Comparison of ENCODE assay signal across 14 cellular contexts in the genomic region with DNA sequence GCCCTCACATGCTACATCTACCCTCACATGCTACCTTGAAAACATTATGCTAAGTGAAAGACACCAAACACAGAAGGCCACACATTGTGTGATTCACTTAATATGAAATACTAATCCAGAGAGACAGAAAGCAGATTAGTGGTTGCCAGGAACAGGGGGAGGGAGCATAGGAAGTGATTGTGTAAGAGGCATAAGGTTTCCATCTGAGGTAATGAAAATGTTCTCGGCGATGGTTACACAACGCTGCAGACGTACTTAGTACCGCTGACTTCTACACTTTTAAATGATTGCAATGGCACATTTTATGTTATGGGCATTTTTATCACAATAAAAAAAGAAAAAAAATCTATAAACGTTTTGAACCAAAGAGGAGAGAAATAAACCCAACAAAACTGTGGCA.
DNase-seq lines count a peak whose midpoint lies in the region; ATAC-seq and TF ChIP-seq lines count a peak whose summit lies in the region.
"Had no signal": no experiment of that assay in that cellular context is flagged by ENCODE, and none has a peak within 500 bp of the region (broad histone marks: within the 10 kb centered on the region; RNA-seq: fewer than 3 reads in every experiment).

No MANE protein-coding gene starts in this region.

- H3K4me2 ChIP-seq in GM23338: no peak overlapping the region

- peak; percentile 70 for TF ChIP-seq EP300 in stomach (IDR thresholded peaks at IDR 0.05)

- no peaks in the 10 kb centered on the region for H3K79me2 ChIP-seq in GM23338 (replicated peaks; ENCODE audit: insufficient read depth)

- no peak for TF ChIP-seq CTCF in right atrium auricular region (IDR thresholded peaks at IDR 0.05)
- TF ChIP-seq CTCF in stomach (IDR thresholded peaks at IDR 0.05): no peak
- no peak for TF ChIP-seq CTCF in GM23338 (conservative IDR thresholded peaks at IDR 0.05; ENCODE audit: low read depth in 2 of 2)

- H3K27ac ChIP-seq in right atrium auricular region: no peak overlapping the region
- H3K27ac ChIP-seq in stomach: peak overlapping the region in 1 of 5 donors; percentile 63
- H3K27ac ChIP-seq in GM23338 (ENCODE audit: low read depth): no peak overlapping the region

- H3F3A ChIP-seq in GM23338 (replicated peaks; ENCODE audit: low read depth): no peaks in the 10 kb centered on the region

- H3K9me3 Mint-ChIP-seq in GM23338: peaks cover 99% of the 10 kb centered on the region

- 61 to 68% (median 65%) methylated on average over 6 of the region's 6 CpGs for WGBS in stomach, 5 donors

- H3K36me3 Mint-ChIP-seq in GM23338 (ENCODE audit: low read depth): peaks cover 37% of the 10 kb centered on the region
- H3K36me3 Mint-ChIP-seq: activated naive CD8-positive, alpha-beta T cell treated with anti-CD3 and anti-CD28 coated beads for 36 hours; CD4-positive, alpha-beta memory T cell had no signal

- no peaks in the 10 kb centered on the region for H3K9me2 ChIP-seq in GM23338 (ENCODE audit: insufficient read depth)

- no peak for ATAC-seq in GM18520 (IDR thresholded peaks at IDR 0.05; ENCODE audit: unreplicated experiment)
- no peak for ATAC-seq in HG02763 (IDR thresholded peaks at IDR 0.05; ENCODE audit: unreplicated experiment)
- no peak for ATAC-seq in GM23338
- ATAC-seq: T-helper 17 cell had no signal

- H3K9me3 ChIP-seq in adipocyte (ENCODE audit: control insufficient read depth, low read length): peaks cover 5% of the 10 kb centered on the region
- no peaks in the 10 kb centered on the region for H3K9me3 ChIP-seq in right atrium auricular region
- peaks cover 0 to 17% (median 0%) of the 10 kb centered on the region in 4 donors for H3K9me3 ChIP-seq in stomach

- H3K36me3 ChIP-seq in adipocyte (ENCODE audit: control insufficient read depth, insufficient read depth, low read length, severe bottlenecking) (no peaks in the 10 kb centered on the region), right atrium auricular region (no peaks in the 10 kb centered on the region), stomach (no peaks in the 10 kb centered on the region), GM23338 (ENCODE audit: insufficient read depth) (no peaks in the 10 kb centered on the region)

- H3K4me1 ChIP-seq in adipocyte (ENCODE audit: control insufficient read depth, insufficient read depth, low read length) (peaks cover 13% of the 10 kb centered on the region), right atrium auricular region (no peaks in the 10 kb centered on the region), stomach (no peaks in the 10 kb centered on the region), GM23338 (ENCODE audit: insufficient read depth) (no peaks in the 10 kb centered on the region)

- no peaks in the 10 kb centered on the region for H3K4me1 Mint-ChIP-seq in GM23338
- H3K4me1 Mint-ChIP-seq: activated naive CD8-positive, alpha-beta T cell treated with anti-CD3 and anti-CD28 coated beads for 36 hours; CD4-positive, alpha-beta memory T cell; T-helper 17 cell had no signal

- H2AFZ ChIP-seq in GM23338: no peak overlapping the region

- H3K27ac Mint-ChIP-seq in GM23338: no peak overlapping the region
- H3K27ac Mint-ChIP-seq: activated naive CD8-positive, alpha-beta T cell treated with anti-CD3 and anti-CD28 coated beads for 36 hours; CD4-positive, alpha-beta memory T cell; T-helper 17 cell had no signal

- no peaks in the 10 kb centered on the region for H3K27me3 ChIP-seq in adipocyte (replicated peaks; ENCODE audit: control insufficient read depth, insufficient read depth, low read length)
- no peaks in the 10 kb centered on the region for H3K27me3 ChIP-seq in right atrium auricular region
- no peaks in the 10 kb centered on the region for H3K27me3 ChIP-seq in stomach
- no peaks in the 10 kb centered on the region for H3K27me3 ChIP-seq in GM23338 (ENCODE audit: insufficient read depth)

- no peak overlapping the region for H3K4me3 Mint-ChIP-seq in GM23338
- H3K4me3 Mint-ChIP-seq: activated naive CD8-positive, alpha-beta T cell treated with anti-CD3 and anti-CD28 coated beads for 36 hours; CD4-positive, alpha-beta memory T cell; T-helper 17 cell had no signal

- DNase-seq in HuH-7 (ENCODE audit: low spot score) (peak; percentile 24), adipocyte (ENCODE audit: low read depth) (peak; percentile 83), right atrium auricular region (ENCODE audit: low spot score) (peak; percentile 59), stomach (no peak), SKM-1 (lab: John Stamatoyannopoulos, UW; ENCODE audit: unreplicated experiment) (no peak), GM23338 (ENCODE audit: low spot score) (no peak)
- DNase-seq: activated naive CD8-positive, alpha-beta T cell treated with anti-CD3 and anti-CD28 coated beads for 36 hours; CD4-positive, alpha-beta memory T cell; NCI-H146; stimulated activated CD4-positive, alpha-beta T cell treated with anti-CD3 and anti-CD28 coated beads, Interleukin-12 subunit alpha, Interleukin-12 subunit beta, amount 100 ng/mL, for 4 hours; stimulated activated CD8-positive, alpha-beta memory T cell treated with anti-CD3 and anti-CD28 coated beads, Interleukin-4, amount 100 ng/mL, for 48 hours; T-helper 17 cell had no signal

- H3K4me3 ChIP-seq in adipocyte (ENCODE audit: low read length): peak overlapping the region; percentile 50
- H3K4me3 ChIP-seq in right atrium auricular region: no peak overlapping the region
- no peak overlapping the region for H3K4me3 ChIP-seq in stomach
- no peak overlapping the region for H3K4me3 ChIP-seq in GM23338

- H3K9ac ChIP-seq in adipocyte (ENCODE audit: low read length): no peak overlapping the region

- TF ChIP-seq POLR2A in stomach (IDR thresholded peaks at IDR 0.05): no peak

- no peaks in the 10 kb centered on the region for H4K20me1 ChIP-seq in GM23338 (replicated peaks; ENCODE audit: insufficient read depth)

- H3K27me3 Mint-ChIP-seq in GM23338 (ENCODE audit: insufficient read depth, low read depth, poor library complexity): peaks cover 6% of the 10 kb centered on the region
- H3K27me3 Mint-ChIP-seq: activated naive CD8-positive, alpha-beta T cell treated with anti-CD3 and anti-CD28 coated beads for 36 hours; CD4-positive, alpha-beta memory T cell; T-helper 17 cell had no signal

- intact Hi-C loops in stomach (cut with DNase I; ENCODE audit: low total_unique reads): no loop called here

TF ChIP-seq in GM23338, 12 proteins besides CTCF, POLR2A, EP300 and RAD21:
- no peak for TF ChIP-seq EZH2 (IDR thresholded peaks at IDR 0.05; ENCODE audit: low read depth, unreplicated experiment)

Comparison
In these comparisons a context has a peak if more than half of its experiments do, and no peak if none do; other contexts are left out.
1. DNase-seq: peak in HuH-7 (single experiment), adipocyte (single experiment) and right atrium auricular region (single experiment); none in stomach (single experiment), SKM-1 (single experiment) and GM23338 (single experiment).